ENCODE assay signal across 10 cellular contexts in the genomic region with DNA sequence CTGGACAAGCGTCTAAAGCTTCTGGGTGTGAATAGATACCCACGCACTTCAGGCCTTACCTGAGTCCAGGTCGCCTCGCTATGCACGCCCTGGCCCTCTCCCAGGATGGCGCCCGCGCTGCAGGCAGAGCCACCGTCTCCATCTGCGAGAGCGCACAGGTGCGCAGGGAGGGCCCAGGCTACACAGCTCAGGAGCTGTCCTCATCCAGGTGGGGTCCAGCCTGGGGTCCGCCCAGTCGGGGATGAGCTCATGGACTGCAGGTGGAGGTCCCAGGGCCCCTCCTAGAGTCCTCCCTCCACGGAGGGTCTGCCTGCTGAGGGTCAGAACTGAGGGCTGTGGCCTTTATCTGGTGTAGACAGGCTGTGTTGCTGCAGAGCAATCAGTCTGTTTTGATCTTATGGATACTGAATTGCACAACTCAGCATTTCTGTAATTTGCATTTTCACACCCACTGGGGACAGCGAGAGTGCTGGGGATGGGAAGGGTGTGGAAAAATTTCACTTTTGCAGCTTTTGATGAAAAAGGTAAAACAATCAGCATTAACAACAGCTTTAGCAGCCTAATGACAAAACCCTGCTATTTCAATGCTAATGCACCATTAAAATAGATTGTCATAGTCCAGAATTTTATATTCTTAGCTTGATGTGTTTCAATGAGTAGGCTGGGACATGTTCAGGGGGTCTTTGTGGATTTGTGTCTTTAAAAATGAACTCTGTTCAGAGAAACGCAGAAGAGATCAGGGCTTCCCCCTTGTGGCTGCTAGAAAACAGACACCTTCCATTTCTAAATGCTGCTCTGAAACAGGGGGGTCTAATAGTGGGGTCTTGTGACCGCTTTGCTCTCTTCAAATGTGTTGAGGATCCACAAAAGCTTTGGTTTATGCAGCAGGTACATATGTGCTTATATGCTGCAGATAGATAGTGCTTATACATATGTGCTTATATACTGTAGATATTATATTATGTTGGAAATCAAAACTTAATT.
DNase-seq lines count a peak whose midpoint lies in the region; ATAC-seq and TF ChIP-seq lines count a peak whose summit lies in the region.
"Had no signal": no experiment of that assay in that cellular context is flagged by ENCODE, and none has a peak within 500 bp of the region (broad histone marks: within the 10 kb centered on the region; RNA-seq: fewer than 3 reads in every experiment).

No MANE protein-coding gene starts in this region.

- H3K4me2 ChIP-seq in GM23338 = peak overlapping the region; percentile 75
- H3K4me2 ChIP-seq in hepatocyte = no peak overlapping the region

- H4K20me1 ChIP-seq in GM23338 (replicated peaks; ENCODE audit: insufficient read depth) (no peaks in the 10 kb centered on the region), hepatocyte (ENCODE audit: insufficient read depth, poor library complexity, severe bottlenecking) (no peaks in the 10 kb centered on the region)

- H3K4me3 ChIP-seq in AG10803 (ENCODE audit: low read length) (no peak overlapping the region), GM23338 (peak overlapping the region; percentile 49), hepatocyte (no peak overlapping the region)
- H3K4me3 ChIP-seq: gastroesophageal sphincter had no signal

- H3K79me2 ChIP-seq in GM23338 (replicated peaks; ENCODE audit: insufficient read depth) (no peaks in the 10 kb centered on the region), hepatocyte (no peaks in the 10 kb centered on the region)

- no peaks in the 10 kb centered on the region for H3F3A ChIP-seq in GM23338 (replicated peaks; ENCODE audit: low read depth)

- H3K4me1 ChIP-seq in GM23338 (ENCODE audit: insufficient read depth) (no peaks in the 10 kb centered on the region), hepatocyte (ENCODE audit: insufficient read depth) (no peaks in the 10 kb centered on the region)

- H3K27ac Mint-ChIP-seq in GM23338 = no peak overlapping the region
- H3K27ac Mint-ChIP-seq: activated CD4-positive, alpha-beta T cell treated with anti-CD3 and anti-CD28 coated beads for 36 hours had no signal

- H3K27me3 Mint-ChIP-seq in GM23338 (ENCODE audit: insufficient read depth, low read depth, poor library complexity) = peaks cover 10% of the 10 kb centered on the region

- no peaks in the 10 kb centered on the region for H3K36me3 ChIP-seq in GM23338 (ENCODE audit: insufficient read depth)
- no peaks in the 10 kb centered on the region for H3K36me3 ChIP-seq in hepatocyte (replicated peaks; ENCODE audit: insufficient read depth, low read depth)
- H3K36me3 ChIP-seq: gastroesophageal sphincter had no signal

- H3K27me3 ChIP-seq in GM23338 (ENCODE audit: insufficient read depth) (peaks cover 14% of the 10 kb centered on the region; the same call in 1 of the 2 replicates), hepatocyte (peaks cover 76% of the 10 kb centered on the region)

- H3K9me3 ChIP-seq in hepatocyte (ENCODE audit: low read depth) = no peaks in the 10 kb centered on the region
- H3K9me3 ChIP-seq: gastroesophageal sphincter had no signal

- H3K4me3 Mint-ChIP-seq in GM23338 = peak overlapping the region; percentile 70; the same call in 2 of the 3 replicates
- H3K4me3 Mint-ChIP-seq: activated CD4-positive, alpha-beta T cell treated with anti-CD3 and anti-CD28 coated beads for 36 hours had no signal

- ATAC-seq in GM23338 (peak; percentile 87), GM21619 (IDR thresholded peaks at IDR 0.05; ENCODE audit: unreplicated experiment) (no peak), HG03432 (IDR thresholded peaks at IDR 0.05; ENCODE audit: unreplicated experiment) (no peak)
- ATAC-seq: activated CD4-positive, alpha-beta T cell treated with anti-CD3 and anti-CD28 coated beads for 36 hours had no signal

- 55% methylated on average over 18 of the region's 18 CpGs for WGBS in hepatocyte (ENCODE audit: low lambda C conversion rate, missing lambda C conversion rate)

- TF ChIP-seq CTCF in AG10803 (conservative IDR thresholded peaks at IDR 0.05; ENCODE audit: low read length) (peak; percentile 43), GM23338 (conservative IDR thresholded peaks at IDR 0.05; ENCODE audit: low read depth in 2 of 2) (peak; percentile 40 to 65), hepatocyte (IDR thresholded peaks at IDR 0.05; ENCODE audit: poor library complexity) (peak; percentile 36)

- H3K9me3 Mint-ChIP-seq in GM23338 = peaks cover 5% of the 10 kb centered on the region; the same call in 1 of the 3 replicates

- H3K27ac ChIP-seq in GM23338 (ENCODE audit: low read depth) = no peak overlapping the region
- no peak overlapping the region for H3K27ac ChIP-seq in hepatocyte
- H3K27ac ChIP-seq: gastroesophageal sphincter had no signal

- H2AFZ ChIP-seq in GM23338 (peak overlapping the region; percentile 93; the same call in 1 of the 2 replicates), hepatocyte (no peak overlapping the region)

- no peaks in the 10 kb centered on the region for H3K36me3 Mint-ChIP-seq in GM23338 (ENCODE audit: low read depth)

- DNase-seq in AG10803 (ENCODE audit: low read depth) = no peak
- peak; percentile 55 for DNase-seq in GM23338 (ENCODE audit: low spot score)
- peak; percentile 26 for DNase-seq in SK-N-DZ (ENCODE audit: low spot score)
- peak; percentile 20 for DNase-seq in hepatocyte (ENCODE audit: low spot score)
- no peak for DNase-seq in HT-29 (ENCODE audit: low spot score)
- no peak for DNase-seq in NCI-H2029 treated with DMSO at 0.1 percent for 48 hours (lab: John Stamatoyannopoulos, UW)

- no peaks in the 10 kb centered on the region for H3K9me2 ChIP-seq in GM23338 (ENCODE audit: insufficient read depth)
- no peaks in the 10 kb centered on the region for H3K9me2 ChIP-seq in hepatocyte (replicated peaks; ENCODE audit: insufficient read depth)

- H3K4me1 Mint-ChIP-seq in GM23338 = peaks cover 6% of the 10 kb centered on the region; the same call in 2 of the 3 replicates
- H3K4me1 Mint-ChIP-seq: activated CD4-positive, alpha-beta T cell treated with anti-CD3 and anti-CD28 coated beads for 36 hours had no signal

TF ChIP-seq in GM23338, 12 proteins besides CTCF, POLR2A, EP300 and RAD21 (continues in another document):
- TF ChIP-seq EZH2 (IDR thresholded peaks at IDR 0.05; ENCODE audit: low read depth, unreplicated experiment) = no peak
- TF ChIP-seq, protein P1, sequence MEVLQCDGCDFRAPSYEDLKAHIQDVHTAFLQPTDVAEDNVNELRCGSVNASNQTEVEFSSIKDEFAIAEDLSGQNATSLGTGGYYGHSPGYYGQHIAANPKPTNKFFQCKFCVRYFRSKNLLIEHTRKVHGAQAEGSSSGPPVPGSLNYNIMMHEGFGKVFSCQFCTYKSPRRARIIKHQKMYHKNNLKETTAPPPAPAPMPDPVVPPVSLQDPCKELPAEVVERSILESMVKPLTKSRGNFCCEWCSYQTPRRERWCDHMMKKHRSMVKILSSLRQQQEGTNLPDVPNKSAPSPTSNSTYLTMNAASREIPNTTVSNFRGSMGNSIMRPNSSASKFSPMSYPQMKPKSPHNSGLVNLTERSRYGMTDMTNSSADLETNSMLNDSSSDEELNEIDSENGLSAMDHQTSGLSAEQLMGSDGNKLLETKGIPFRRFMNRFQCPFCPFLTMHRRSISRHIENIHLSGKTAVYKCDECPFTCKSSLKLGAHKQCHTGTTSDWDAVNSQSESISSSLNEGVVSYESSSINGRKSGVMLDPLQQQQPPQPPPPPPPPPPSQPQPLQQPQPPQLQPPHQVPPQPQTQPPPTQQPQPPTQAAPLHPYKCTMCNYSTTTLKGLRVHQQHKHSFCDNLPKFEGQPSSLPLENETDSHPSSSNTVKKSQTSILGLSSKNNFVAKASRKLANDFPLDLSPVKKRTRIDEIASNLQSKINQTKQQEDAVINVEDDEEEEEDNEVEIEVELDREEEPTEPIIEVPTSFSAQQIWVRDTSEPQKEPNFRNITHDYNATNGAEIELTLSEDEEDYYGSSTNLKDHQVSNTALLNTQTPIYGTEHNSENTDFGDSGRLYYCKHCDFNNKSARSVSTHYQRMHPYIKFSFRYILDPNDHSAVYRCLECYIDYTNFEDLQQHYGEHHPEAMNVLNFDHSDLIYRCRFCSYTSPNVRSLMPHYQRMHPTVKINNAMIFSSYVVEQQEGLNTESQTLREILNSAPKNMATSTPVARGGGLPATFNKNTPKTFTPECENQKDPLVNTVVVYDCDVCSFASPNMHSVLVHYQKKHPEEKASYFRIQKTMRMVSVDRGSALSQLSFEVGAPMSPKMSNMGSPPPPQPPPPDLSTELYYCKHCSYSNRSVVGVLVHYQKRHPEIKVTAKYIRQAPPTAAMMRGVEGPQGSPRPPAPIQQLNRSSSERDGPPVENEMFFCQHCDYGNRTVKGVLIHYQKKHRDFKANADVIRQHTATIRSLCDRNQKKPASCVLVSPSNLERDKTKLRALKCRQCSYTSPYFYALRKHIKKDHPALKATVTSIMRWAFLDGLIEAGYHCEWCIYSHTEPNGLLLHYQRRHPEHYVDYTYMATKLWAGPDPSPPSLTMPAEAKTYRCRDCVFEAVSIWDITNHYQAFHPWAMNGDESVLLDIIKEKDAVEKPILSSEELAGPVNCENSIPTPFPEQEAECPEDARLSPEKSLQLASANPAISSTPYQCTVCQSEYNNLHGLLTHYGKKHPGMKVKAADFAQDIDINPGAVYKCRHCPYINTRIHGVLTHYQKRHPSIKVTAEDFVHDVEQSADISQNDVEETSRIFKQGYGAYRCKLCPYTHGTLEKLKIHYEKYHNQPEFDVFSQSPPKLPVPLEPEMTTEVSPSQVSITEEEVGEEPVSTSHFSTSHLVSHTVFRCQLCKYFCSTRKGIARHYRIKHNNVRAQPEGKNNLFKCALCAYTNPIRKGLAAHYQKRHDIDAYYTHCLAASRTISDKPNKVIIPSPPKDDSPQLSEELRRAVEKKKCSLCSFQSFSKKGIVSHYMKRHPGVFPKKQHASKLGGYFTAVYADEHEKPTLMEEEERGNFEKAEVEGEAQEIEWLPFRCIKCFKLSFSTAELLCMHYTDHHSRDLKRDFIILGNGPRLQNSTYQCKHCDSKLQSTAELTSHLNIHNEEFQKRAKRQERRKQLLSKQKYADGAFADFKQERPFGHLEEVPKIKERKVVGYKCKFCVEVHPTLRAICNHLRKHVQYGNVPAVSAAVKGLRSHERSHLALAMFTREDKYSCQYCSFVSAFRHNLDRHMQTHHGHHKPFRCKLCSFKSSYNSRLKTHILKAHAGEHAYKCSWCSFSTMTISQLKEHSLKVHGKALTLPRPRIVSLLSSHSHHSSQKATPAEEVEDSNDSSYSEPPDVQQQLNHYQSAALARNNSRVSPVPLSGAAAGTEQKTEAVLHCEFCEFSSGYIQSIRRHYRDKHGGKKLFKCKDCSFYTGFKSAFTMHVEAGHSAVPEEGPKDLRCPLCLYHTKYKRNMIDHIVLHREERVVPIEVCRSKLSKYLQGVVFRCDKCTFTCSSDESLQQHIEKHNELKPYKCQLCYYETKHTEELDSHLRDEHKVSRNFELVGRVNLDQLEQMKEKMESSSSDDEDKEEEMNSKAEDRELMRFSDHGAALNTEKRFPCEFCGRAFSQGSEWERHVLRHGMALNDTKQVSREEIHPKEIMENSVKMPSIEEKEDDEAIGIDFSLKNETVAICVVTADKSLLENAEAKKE (CRISPR knock-in tag; IDR thresholded peaks at IDR 0.05) = no peak

Comparison
In these comparisons a context has a peak if more than half of its experiments do, and no peak if none do; other contexts are left out.
1. DNase-seq: peak in GM23338 (single experiment), SK-N-DZ (single experiment) and hepatocyte (single experiment); none in AG10803 (single experiment), HT-29 (single experiment) and NCI-H2029 treated with DMSO at 0.1 percent for 48 hours (single experiment).
2. Peak in every context shown above with its lines, with median percentiles within 50 percentile points of each other: CTCF ChIP-seq.